8 cellular contexts compared by ENCODE assay signal in genomic region chr2:177263451-177264208, GRCh38. TPM values are rescaled to one million over a fixed set of nuclear protein-coding genes. Genes with fewer than 3 reads are reported as not detected.
A peak's percentile ranks its signal among the peaks of the same experiment; 100 is the strongest.
DNase-seq lines count a peak whose midpoint lies in the region; ATAC-seq and TF ChIP-seq lines count a peak whose summit lies in the region.

No MANE protein-coding gene starts in this region.

- H3K9me3 Mint-ChIP-seq in chondrocyte (ENCODE audit: low read depth): no peaks in the 10 kb centered on the region

- H3K27me3 ChIP-seq in BJ (ENCODE audit: control insufficient read depth, insufficient read depth, low read length): no peaks in the 10 kb centered on the region

- no peaks in the 10 kb centered on the region for H3K36me3 ChIP-seq in BJ (ENCODE audit: control insufficient read depth, insufficient read depth, low read length)

- peak overlapping the region; percentile 94 for H3K27ac Mint-ChIP-seq in chondrocyte (ENCODE audit: unreplicated experiment)

- peak overlapping the region; percentile 88 for H3K4me3 ChIP-seq in BJ (ENCODE audit: low read depth, low read length)

- H3K27me3 Mint-ChIP-seq in chondrocyte (ENCODE audit: low read depth): no peaks in the 10 kb centered on the region

- peak; percentile 55 for ATAC-seq in HG03432 (IDR thresholded peaks at IDR 0.05; ENCODE audit: unreplicated experiment)

- peak overlapping the region; percentile 92 for H3K4me3 Mint-ChIP-seq in chondrocyte (ENCODE audit: unreplicated experiment)

- TF ChIP-seq CTCF in BJ (IDR thresholded peaks at IDR 0.05; ENCODE audit: insufficient read depth, low read depth, low read length) (peak; percentile 91), chondrocyte (IDR thresholded peaks at IDR 0.05) (peak; percentile 91)

- DNase-seq in BJ (ENCODE audit: low read depth) (peak; percentile 78), NCI-H460 (ENCODE audit: extremely low read depth, low read depth) (peak; percentile 97), chondrocyte (ENCODE audit: low spot score) (peak; percentile 99), kidney tubule cell (ENCODE audit: low spot score) (peak; percentile 97)
- peak; percentile 87 for DNase-seq in activated CD4-positive, alpha-beta T cell treated with anti-CD3 and anti-CD28 coated beads for 24 hours (ENCODE audit: low read depth in 2 of 2)
- peak; percentile 77 to 89 for DNase-seq in stimulated activated CD4-positive, alpha-beta T cell treated with anti-CD3 and anti-CD28 coated beads, Interleukin-1b, Interleukin-23, amount 100 ng/mL, for 1 hour (ENCODE audit: low read depth in 2 of 2)

- CTCF ChIA-PET in BJ (lab: Yijun Ruan, JAX): interaction anchor here (0.5 to 4.3 kb wide), 31 partner anchors 9 to 1918 kb away, joined by 3 to 59 read pairs (median 4); no protein-coding TSS in a partner anchor

- peak; percentile 52 for TF ChIP-seq POLR2A in GM19193 (IDR thresholded peaks at IDR 0.05; ENCODE audit: extremely low read depth, insufficient read depth, insufficient read length)

- peaks cover 55% of the 10 kb centered on the region for H3K4me1 Mint-ChIP-seq in chondrocyte (ENCODE audit: low read depth)

- no peaks in the 10 kb centered on the region for H3K36me3 Mint-ChIP-seq in chondrocyte (ENCODE audit: low read depth)

- POLR2A ChIA-PET in BJ (lab: Charles Lee): interaction anchor here (0.6 to 1.4 kb wide), 6 partner anchors 17 to 99 kb away, joined by 3 to 15 read pairs (median 3); no protein-coding TSS in a partner anchor

RNA-seq across cellular contexts. Expression of gene NFE2L2, which starts 0.9 kb away (rescaled TPM):
- polyA plus RNA-seq in BJ (2011; rRNA removed): 109 and 128 TPM in 2 replicates
- 92.7 and 106 TPM in 2 replicates for polyA minus RNA-seq in BJ (2011; rRNA and poly(A)+ RNA removed)
- total RNA-seq in NCI-H460 (2014; rRNA removed; shearing (Covaris generic)): 96.5 and 97.3 TPM in 2 replicates
- 39.0 and 50.6 TPM in 2 replicates for polyA plus RNA-seq in NCI-H460 (2014; cell fraction: nucleus; rRNA removed)
- 65.7 to 88.2 TPM (median 86.8 TPM) in 3 replicates for total RNA-seq in chondrocyte

RNA-seq across cellular contexts. Expression of gene HNRNPA3, which starts 51.0 kb away (rescaled TPM):
- polyA plus RNA-seq in BJ (2011; rRNA removed): 31.8 and 74.9 TPM in 2 replicates
- 7.3 and 21.1 TPM in 2 replicates for polyA minus RNA-seq in BJ (2011; rRNA and poly(A)+ RNA removed)
- 52.9 and 65.7 TPM in 2 replicates for total RNA-seq in NCI-H460 (2014; rRNA removed; shearing (Covaris generic))
- polyA plus RNA-seq in NCI-H460 (2014; cell fraction: nucleus; rRNA removed): 70.1 and 76.2 TPM in 2 replicates
- total RNA-seq in chondrocyte: 98.0 to 153 TPM (median 106 TPM) in 3 replicates

Comparison
In these comparisons a context has a peak if more than half of its experiments do, and no peak if none do; other contexts are left out.
1. Peak in every context shown above with its lines: DNase-seq, ATAC-seq and H3K4me3 ChIP-seq.